In the genomic region with DNA sequence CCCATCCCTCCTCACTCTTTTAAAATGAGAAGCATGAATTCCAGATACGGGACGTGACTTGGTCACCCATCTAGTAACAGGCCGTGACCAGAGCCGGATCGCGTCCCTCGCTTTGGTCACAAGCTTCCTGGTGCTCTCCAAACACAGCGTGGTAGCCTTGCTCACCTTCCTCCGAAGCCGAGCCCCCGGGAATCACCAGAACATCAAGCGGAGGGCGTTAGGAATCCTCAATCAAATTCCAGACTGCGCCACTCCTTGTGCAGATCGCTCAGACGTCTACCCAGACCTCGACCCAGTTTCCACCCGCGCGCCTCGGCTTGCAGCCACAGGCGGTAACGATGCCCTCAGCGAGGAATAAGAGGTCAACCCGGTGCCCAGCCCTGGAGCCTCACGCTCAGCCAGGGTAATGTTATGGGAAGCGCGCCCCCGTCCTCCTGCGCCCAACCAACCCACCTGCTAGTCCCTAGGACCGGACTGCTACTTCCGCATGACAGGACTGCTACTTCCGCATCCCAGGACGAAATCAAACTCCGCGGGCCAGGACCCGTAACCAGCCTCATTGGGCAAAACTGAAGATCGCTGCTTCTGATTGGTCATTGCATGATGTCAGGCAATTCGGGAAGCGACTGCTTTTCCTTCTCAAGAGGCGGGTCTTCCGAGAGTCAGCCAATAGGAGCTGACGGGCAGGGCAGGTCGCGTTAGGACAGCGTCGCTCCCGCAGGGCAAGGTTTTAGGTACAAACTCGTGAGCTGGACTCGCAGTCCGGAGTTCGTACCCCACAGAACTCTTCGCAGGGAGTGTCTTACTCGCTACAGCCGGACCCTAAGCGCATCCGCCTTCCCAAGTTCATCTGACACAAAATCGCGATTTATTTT, we compare ENCODE assay signal across 1 cellular context.
A peak's percentile ranks its signal among the peaks of the same experiment; 100 is the strongest.
TF ChIP-seq lines count a peak whose summit lies in the region.

A gene (minus strand): TSS at position 501 of the 875 bp plus-strand sequence. CDS start 1,212 bp downstream, outside the sequence.

TF ChIP-seq in SK-N-SH, 30 proteins besides CTCF, POLR2A, EP300 and RAD21 (continued from another document):
- TF ChIP-seq, protein P1, sequence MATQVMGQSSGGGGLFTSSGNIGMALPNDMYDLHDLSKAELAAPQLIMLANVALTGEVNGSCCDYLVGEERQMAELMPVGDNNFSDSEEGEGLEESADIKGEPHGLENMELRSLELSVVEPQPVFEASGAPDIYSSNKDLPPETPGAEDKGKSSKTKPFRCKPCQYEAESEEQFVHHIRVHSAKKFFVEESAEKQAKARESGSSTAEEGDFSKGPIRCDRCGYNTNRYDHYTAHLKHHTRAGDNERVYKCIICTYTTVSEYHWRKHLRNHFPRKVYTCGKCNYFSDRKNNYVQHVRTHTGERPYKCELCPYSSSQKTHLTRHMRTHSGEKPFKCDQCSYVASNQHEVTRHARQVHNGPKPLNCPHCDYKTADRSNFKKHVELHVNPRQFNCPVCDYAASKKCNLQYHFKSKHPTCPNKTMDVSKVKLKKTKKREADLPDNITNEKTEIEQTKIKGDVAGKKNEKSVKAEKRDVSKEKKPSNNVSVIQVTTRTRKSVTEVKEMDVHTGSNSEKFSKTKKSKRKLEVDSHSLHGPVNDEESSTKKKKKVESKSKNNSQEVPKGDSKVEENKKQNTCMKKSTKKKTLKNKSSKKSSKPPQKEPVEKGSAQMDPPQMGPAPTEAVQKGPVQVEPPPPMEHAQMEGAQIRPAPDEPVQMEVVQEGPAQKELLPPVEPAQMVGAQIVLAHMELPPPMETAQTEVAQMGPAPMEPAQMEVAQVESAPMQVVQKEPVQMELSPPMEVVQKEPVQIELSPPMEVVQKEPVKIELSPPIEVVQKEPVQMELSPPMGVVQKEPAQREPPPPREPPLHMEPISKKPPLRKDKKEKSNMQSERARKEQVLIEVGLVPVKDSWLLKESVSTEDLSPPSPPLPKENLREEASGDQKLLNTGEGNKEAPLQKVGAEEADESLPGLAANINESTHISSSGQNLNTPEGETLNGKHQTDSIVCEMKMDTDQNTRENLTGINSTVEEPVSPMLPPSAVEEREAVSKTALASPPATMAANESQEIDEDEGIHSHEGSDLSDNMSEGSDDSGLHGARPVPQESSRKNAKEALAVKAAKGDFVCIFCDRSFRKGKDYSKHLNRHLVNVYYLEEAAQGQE (IDR thresholded peaks at IDR 0.05; ENCODE audit: low read depth, low read length) = no peak
- TF ChIP-seq RXRA (IDR thresholded peaks at IDR 0.05; ENCODE audit: borderline replicate concordance, low read depth) (no peak), TEAD4 (IDR thresholded peaks at IDR 0.05; ENCODE audit: borderline replicate concordance, insufficient read depth) (no peak), TAF1 (IDR thresholded peaks at IDR 0.05; ENCODE audit: borderline replicate concordance, low read depth, low read length) (peak; percentile 50), NFIC (IDR thresholded peaks at IDR 0.05; ENCODE audit: borderline replicate concordance) (no peak), CHD2 (IDR thresholded peaks at IDR 0.05; ENCODE audit: low read length, partially characterized antibody) (peak; percentile 94), POLR2AphosphoS5 (IDR thresholded peaks at IDR 0.05; ENCODE audit: low read depth, low read length) (peak; percentile 70), RCOR1 (IDR thresholded peaks at IDR 0.05; ENCODE audit: low read length) (no peak), ELF1 (IDR thresholded peaks at IDR 0.05) (peak; percentile 100), TCF12 (IDR thresholded peaks at IDR 0.05) (no peak), FOSL2 (IDR thresholded peaks at IDR 0.05; ENCODE audit: borderline replicate concordance, low read depth) (no peak), RFX5 (IDR thresholded peaks at IDR 0.05; ENCODE audit: low read length) (peak; percentile 68), JUND (IDR thresholded peaks at IDR 0.05) (no peak), NRF1 (IDR thresholded peaks at IDR 0.05; ENCODE audit: low read depth, low read length) (no peak), SIN3A (IDR thresholded peaks at IDR 0.05; ENCODE audit: borderline replicate concordance, low read depth, low read length) (peak; percentile 100), SMC3 (IDR thresholded peaks at IDR 0.05; ENCODE audit: low read depth, low read length) (no peak), EZH2phosphoT487 (IDR thresholded peaks at IDR 0.05; ENCODE audit: borderline replicate concordance, low read depth) (no peak), GATA2 (CRISPR knock-in tag; IDR thresholded peaks at IDR 0.05) (no peak), FOXJ3 (CRISPR knock-in tag; IDR thresholded peaks at IDR 0.05) (no peak), GABPA (IDR thresholded peaks at IDR 0.05; ENCODE audit: low read depth) (peak; percentile 78), FOXM1 (IDR thresholded peaks at IDR 0.05; ENCODE audit: low read depth) (peak; percentile 57; the same call in 1 of the 2 replicates), YY1 (IDR thresholded peaks at IDR 0.05; ENCODE audit: low read depth) (no peak)
- TF ChIP-seq, protein P2, sequence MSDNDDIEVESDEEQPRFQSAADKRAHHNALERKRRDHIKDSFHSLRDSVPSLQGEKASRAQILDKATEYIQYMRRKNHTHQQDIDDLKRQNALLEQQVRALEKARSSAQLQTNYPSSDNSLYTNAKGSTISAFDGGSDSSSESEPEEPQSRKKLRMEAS (IDR thresholded peaks at IDR 0.05; ENCODE audit: low read depth) = peak; percentile 85
- TF ChIP-seq, protein P3, sequence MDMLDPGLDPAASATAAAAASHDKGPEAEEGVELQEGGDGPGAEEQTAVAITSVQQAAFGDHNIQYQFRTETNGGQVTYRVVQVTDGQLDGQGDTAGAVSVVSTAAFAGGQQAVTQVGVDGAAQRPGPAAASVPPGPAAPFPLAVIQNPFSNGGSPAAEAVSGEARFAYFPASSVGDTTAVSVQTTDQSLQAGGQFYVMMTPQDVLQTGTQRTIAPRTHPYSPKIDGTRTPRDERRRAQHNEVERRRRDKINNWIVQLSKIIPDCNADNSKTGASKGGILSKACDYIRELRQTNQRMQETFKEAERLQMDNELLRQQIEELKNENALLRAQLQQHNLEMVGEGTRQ (IDR thresholded peaks at IDR 0.05; ENCODE audit: borderline replicate concordance, low read depth, low read length) = no peak
- TF ChIP-seq, protein P4, sequence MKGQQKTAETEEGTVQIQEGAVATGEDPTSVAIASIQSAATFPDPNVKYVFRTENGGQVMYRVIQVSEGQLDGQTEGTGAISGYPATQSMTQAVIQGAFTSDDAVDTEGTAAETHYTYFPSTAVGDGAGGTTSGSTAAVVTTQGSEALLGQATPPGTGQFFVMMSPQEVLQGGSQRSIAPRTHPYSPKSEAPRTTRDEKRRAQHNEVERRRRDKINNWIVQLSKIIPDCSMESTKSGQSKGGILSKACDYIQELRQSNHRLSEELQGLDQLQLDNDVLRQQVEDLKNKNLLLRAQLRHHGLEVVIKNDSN (IDR thresholded peaks at IDR 0.05; ENCODE audit: borderline replicate concordance, low read depth) = no peak
- TF ChIP-seq, protein P5, sequence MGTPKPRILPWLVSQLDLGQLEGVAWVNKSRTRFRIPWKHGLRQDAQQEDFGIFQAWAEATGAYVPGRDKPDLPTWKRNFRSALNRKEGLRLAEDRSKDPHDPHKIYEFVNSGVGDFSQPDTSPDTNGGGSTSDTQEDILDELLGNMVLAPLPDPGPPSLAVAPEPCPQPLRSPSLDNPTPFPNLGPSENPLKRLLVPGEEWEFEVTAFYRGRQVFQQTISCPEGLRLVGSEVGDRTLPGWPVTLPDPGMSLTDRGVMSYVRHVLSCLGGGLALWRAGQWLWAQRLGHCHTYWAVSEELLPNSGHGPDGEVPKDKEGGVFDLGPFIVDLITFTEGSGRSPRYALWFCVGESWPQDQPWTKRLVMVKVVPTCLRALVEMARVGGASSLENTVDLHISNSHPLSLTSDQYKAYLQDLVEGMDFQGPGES (IDR thresholded peaks at IDR 0.05; ENCODE audit: low read depth, low read length) = peak; percentile 90
TF ChIP-seq in SK-N-SH: peak in this region for 12.
